Comparison of ENCODE assay signal across 1 cellular context in genomic region chr1:39158330-39159086, GRCh38.
TF ChIP-seq lines count a peak whose summit lies in the region.

No MANE protein-coding gene starts in this region.

TF ChIP-seq in HepG2, 621 proteins besides CTCF, POLR2A, EP300 and RAD21 (continued from another document and continues in another):
- TF ChIP-seq IKZF5 (CRISPR knock-in tag; IDR thresholded peaks at IDR 0.05) (0 out of 2 replicates have a peak, but pooled peaks have one; percentile 59), ZNF337 (CRISPR knock-in tag; IDR thresholded peaks at IDR 0.05; ENCODE audit: borderline replicate concordance, low read depth) (no peak), ZNF780A (CRISPR knock-in tag; IDR thresholded peaks at IDR 0.05) (0 out of 2 replicates have a peak, but pooled peaks have one; percentile 41), GATAD2A (CRISPR knock-in tag; IDR thresholded peaks at IDR 0.05) (peak; percentile 54), IRF9 (CRISPR knock-in tag; IDR thresholded peaks at IDR 0.05; ENCODE audit: borderline replicate concordance) (peak; percentile 64; the same call in 1 of the 2 replicates), SIX1 (CRISPR knock-in tag; IDR thresholded peaks at IDR 0.05; ENCODE audit: borderline replicate concordance) (peak; percentile 26; the same call in 1 of the 2 replicates), ZNF280B (CRISPR knock-in tag; IDR thresholded peaks at IDR 0.05; ENCODE audit: borderline replicate concordance) (no peak), ZNF124 (CRISPR knock-in tag; IDR thresholded peaks at IDR 0.05) (0 out of 2 replicates have a peak, but pooled peaks have one; percentile 27), ZNF235 (CRISPR knock-in tag; IDR thresholded peaks at IDR 0.05; ENCODE audit: borderline replicate concordance) (no peak), ATF4 (CRISPR knock-in tag; IDR thresholded peaks at IDR 0.05) (peak in 1 of 2 experiments; percentile 59; a peak in 2 of 4 replicates), SOX6 (IDR thresholded peaks at IDR 0.05) (no peak), SOX6 (CRISPR knock-in tag; IDR thresholded peaks at IDR 0.05) (peak; percentile 76), MED13 (CRISPR knock-in tag; IDR thresholded peaks at IDR 0.05) (no peak), ZMYM2 (CRISPR knock-in tag; IDR thresholded peaks at IDR 0.05) (peak; percentile 31; the same call in 1 of the 2 replicates), RXRA (CRISPR knock-in tag; IDR thresholded peaks at IDR 0.05) (0 out of 2 replicates have a peak, but pooled peaks have one; percentile 25), FOXA1 (IDR thresholded peaks at IDR 0.05) (peak; percentile 71), FOXA1 (CRISPR knock-in tag; IDR thresholded peaks at IDR 0.05) (peak; percentile 85), ARNTL (CRISPR knock-in tag; IDR thresholded peaks at IDR 0.05) (no peak; the same call in 1 of the 2 replicates), ZNF251 (CRISPR knock-in tag; IDR thresholded peaks at IDR 0.05) (no peak), ZNF24 (IDR thresholded peaks at IDR 0.05) (no peak), POLR2G (IDR thresholded peaks at IDR 0.05; ENCODE audit: low read depth, low read length) (peak; percentile 59), ZBTB21 (CRISPR knock-in tag; IDR thresholded peaks at IDR 0.05) (peak; percentile 96), ASH2L (IDR thresholded peaks at IDR 0.05; ENCODE audit: insufficient read length, low read depth, low read length) (peak; percentile 88), HNF4A (CRISPR knock-in tag; IDR thresholded peaks at IDR 0.05) (peak; percentile 88), ZGPAT (CRISPR knock-in tag; IDR thresholded peaks at IDR 0.05) (peak; percentile 74), TFDP2 (CRISPR knock-in tag; IDR thresholded peaks at IDR 0.05) (peak; percentile 35; the same call in 1 of the 2 replicates), TBX3 (IDR thresholded peaks at IDR 0.05; ENCODE audit: borderline replicate concordance) (peak; percentile 55; the same call in 1 of the 2 replicates), IRF2 (CRISPR knock-in tag; IDR thresholded peaks at IDR 0.05) (peak; percentile 30), ZNF354B (CRISPR knock-in tag; IDR thresholded peaks at IDR 0.05) (no peak), SMAD1 (CRISPR knock-in tag; IDR thresholded peaks at IDR 0.05; ENCODE audit: borderline replicate concordance, low read depth) (no peak), POGZ (CRISPR knock-in tag; IDR thresholded peaks at IDR 0.05) (peak; percentile 68), XRCC5 (optimal IDR thresholded peaks at IDR 0.05; ENCODE audit: low read length) (peak; percentile 26), KDM3A (CRISPR knock-in tag; IDR thresholded peaks at IDR 0.05; ENCODE audit: low read depth) (peak; percentile 23; the same call in 1 of the 2 replicates), ARID2 (CRISPR knock-in tag; IDR thresholded peaks at IDR 0.05; ENCODE audit: borderline replicate concordance) (peak; percentile 47; the same call in 1 of the 2 replicates), ARID4A (CRISPR knock-in tag; IDR thresholded peaks at IDR 0.05; ENCODE audit: borderline replicate concordance) (peak; percentile 89), E2F5 (CRISPR knock-in tag; conservative IDR thresholded peaks at IDR 0.05) (no peak), ZNF605 (CRISPR knock-in tag; IDR thresholded peaks at IDR 0.05) (peak; percentile 20; the same call in 1 of the 2 replicates), ATF1 (CRISPR knock-in tag; IDR thresholded peaks at IDR 0.05) (peak; percentile 92), KDM4B (CRISPR knock-in tag; IDR thresholded peaks at IDR 0.05) (no peak), YEATS2 (CRISPR knock-in tag; IDR thresholded peaks at IDR 0.05; ENCODE audit: borderline replicate concordance) (no peak; the same call in 1 of the 2 replicates), ZNF331 (CRISPR knock-in tag; IDR thresholded peaks at IDR 0.05) (0 out of 2 replicates have a peak, but pooled peaks have one; percentile 8), KLF16 (CRISPR knock-in tag; IDR thresholded peaks at IDR 0.05) (peak in 1 of 2 experiments; percentile 19; a peak in 1 of 4 replicates), PHF8 (CRISPR knock-in tag; IDR thresholded peaks at IDR 0.05) (peak; percentile 49; the same call in 1 of the 2 replicates), ZNF282 (IDR thresholded peaks at IDR 0.05; ENCODE audit: partially characterized antibody) (no peak), ZFY (CRISPR knock-in tag; IDR thresholded peaks at IDR 0.05) (0 out of 2 replicates have a peak, but pooled peaks have one; percentile 3), SIN3B (IDR thresholded peaks at IDR 0.05; ENCODE audit: low read length) (peak; percentile 58; the same call in 1 of the 2 replicates), SPEN (CRISPR knock-in tag; IDR thresholded peaks at IDR 0.05; ENCODE audit: low read depth) (peak; percentile 87), ARNT (IDR thresholded peaks at IDR 0.05) (no peak), HMGXB4 (CRISPR knock-in tag; IDR thresholded peaks at IDR 0.05; ENCODE audit: borderline replicate concordance in 1 of 2, low read depth in 1 of 2) (peak in 1 of 2 experiments; percentile 13; a peak in 1 of 4 replicates), CCDC6 (CRISPR knock-in tag; IDR thresholded peaks at IDR 0.05) (0 out of 2 replicates have a peak, but pooled peaks have one; percentile 46), FOXP4 (CRISPR knock-in tag; IDR thresholded peaks at IDR 0.05) (peak; percentile 5; the same call in 1 of the 2 replicates), FOXP1 (IDR thresholded peaks at IDR 0.05) (peak; percentile 75), FOXP1 (CRISPR knock-in tag; IDR thresholded peaks at IDR 0.05) (peak; percentile 88), FOXK2 (IDR thresholded peaks at IDR 0.05) (peak; percentile 64)
